In the genomic region with DNA sequence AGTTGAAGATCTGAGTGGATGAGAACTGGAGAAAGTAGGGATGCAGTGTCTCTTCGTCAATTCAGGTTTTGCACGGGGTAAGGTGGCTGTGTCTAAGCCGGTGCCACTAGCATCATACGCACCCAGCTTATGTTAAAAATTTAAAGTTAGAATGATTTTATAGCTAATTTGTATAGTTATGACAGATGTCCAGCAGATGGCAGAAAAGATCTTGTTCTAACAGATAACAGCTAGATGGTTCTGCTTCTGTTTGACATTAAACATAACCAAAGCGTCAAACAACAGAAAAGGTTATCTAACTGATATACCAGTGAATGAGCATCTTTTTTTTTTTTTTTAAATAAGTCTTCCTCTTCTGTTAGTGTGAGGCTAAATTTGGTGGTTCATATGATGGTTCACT, we compare ENCODE assay signal across 9 cellular contexts. TPM values are rescaled to one million over a fixed set of nuclear protein-coding genes. Genes with fewer than 3 reads are reported as not detected.
DNase-seq lines count a peak whose midpoint lies in the region; ATAC-seq and TF ChIP-seq lines count a peak whose summit lies in the region.
"Had no signal": no experiment of that assay in that cellular context is flagged by ENCODE, and none has a peak within 500 bp of the region (broad histone marks: within the 10 kb centered on the region; RNA-seq: fewer than 3 reads in every experiment).

No MANE protein-coding gene starts in this region.

- H3K4me3 ChIP-seq in AG04449 (ENCODE audit: low read depth, low read length) (no peak overlapping the region), GM12875 (ENCODE audit: low read depth, low read length) (no peak overlapping the region), ascending aorta (no peak overlapping the region)

- peaks cover 0 to 7% of the 10 kb centered on the region in 2 donors for H3K9me3 ChIP-seq in ascending aorta

- CTCF ChIA-PET in AG04449 (lab: Yijun Ruan, JAX) = interaction anchor here (0.7 to 8.3 kb wide), 33 partner anchors 7 to 1113 kb away, joined by 3 to 207 read pairs (median 5); a partner anchor contains a TSS

- POLR2A ChIA-PET in AG04449 (lab: Yijun Ruan, JAX) = no interaction called here

- ATAC-seq in HG03342 (IDR thresholded peaks at IDR 0.05; ENCODE audit: unreplicated experiment) = no peak

- H3K4me1 ChIP-seq in ascending aorta = no peaks in the 10 kb centered on the region

- intact Hi-C loops in ascending aorta (cut with DNase I) = no loop called here

- DNase-seq in AG04449 (ENCODE audit: low read depth, low spot score) (peak; percentile 36), NCI-H2171 (lab: John Stamatoyannopoulos, UW) (peak; percentile 38), ascending aorta (ENCODE audit: low spot score in 2 of 2) (no peak), iris pigment epithelial cell (ENCODE audit: low read depth) (peak; percentile 65), activated gamma-delta T cell treated with Interleukin-2 at 50 U/mL for 16 hours (no peak)
- no peak for DNase-seq in activated CD4-positive, CD25-positive, alpha-beta regulatory T cell treated with anti-CD3 and anti-CD28 coated beads, Interleukin-2, amount 50 U/mL, for 72 hours
- DNase-seq: activated naive CD8-positive, alpha-beta T cell treated with anti-CD3 and anti-CD28 coated beads, Interleukin-2, amount 10 ng/mL, durations not matched to agents 7 days and 5 days had no signal

- H3K27me3 ChIP-seq in ascending aorta = no peaks in the 10 kb centered on the region

- no peaks in the 10 kb centered on the region for H3K36me3 ChIP-seq in ascending aorta

- TF ChIP-seq CTCF in AG04449 (IDR thresholded peaks at IDR 0.05; ENCODE audit: insufficient read depth, low read length, missing control alignments) (peak; percentile 37), GM12875 (IDR thresholded peaks at IDR 0.05; ENCODE audit: borderline replicate concordance, insufficient read depth, low read depth, low read length) (0 out of 2 replicates have a peak, but pooled peaks have one; percentile 13), ascending aorta (IDR thresholded peaks at IDR 0.05) (peak in 2 of 3 experiments; percentile 11 to 26)

- no peak overlapping the region for H3K27ac ChIP-seq in ascending aorta

RNA-seq across cellular contexts. Expression of a gene that starts 18.8 kb away (rescaled TPM):
- total RNA-seq in ascending aorta = not detected

RNA-seq across cellular contexts. Expression of a gene that starts 51.7 kb away (rescaled TPM):
- not detected for total RNA-seq in ascending aorta
- total RNA-seq: activated naive CD8-positive, alpha-beta T cell treated with anti-CD3 and anti-CD28 coated beads, Interleukin-2, amount 10 ng/mL, durations not matched to agents 7 days and 5 days had no signal

RNA-seq across cellular contexts. Expression of a gene that starts 56.2 kb away (rescaled TPM):
- not detected for total RNA-seq in ascending aorta

Comparison
In these comparisons a context has a peak if more than half of its experiments do, and no peak if none do; other contexts are left out.
1. DNase-seq: peak in AG04449 (single experiment), NCI-H2171 (single experiment) and iris pigment epithelial cell (single experiment); none in ascending aorta (0 of 2), activated gamma-delta T cell treated with Interleukin-2 at 50 U/mL for 16 hours (single experiment) and activated CD4-positive, CD25-positive, alpha-beta regulatory T cell treated with anti-CD3 and anti-CD28 coated beads, Interleukin-2, amount 50 U/mL, for 72 hours (single experiment).
2. Peak in every context shown above with its lines, with median percentiles within 50 percentile points of each other: CTCF ChIP-seq.